In the genomic region with DNA sequence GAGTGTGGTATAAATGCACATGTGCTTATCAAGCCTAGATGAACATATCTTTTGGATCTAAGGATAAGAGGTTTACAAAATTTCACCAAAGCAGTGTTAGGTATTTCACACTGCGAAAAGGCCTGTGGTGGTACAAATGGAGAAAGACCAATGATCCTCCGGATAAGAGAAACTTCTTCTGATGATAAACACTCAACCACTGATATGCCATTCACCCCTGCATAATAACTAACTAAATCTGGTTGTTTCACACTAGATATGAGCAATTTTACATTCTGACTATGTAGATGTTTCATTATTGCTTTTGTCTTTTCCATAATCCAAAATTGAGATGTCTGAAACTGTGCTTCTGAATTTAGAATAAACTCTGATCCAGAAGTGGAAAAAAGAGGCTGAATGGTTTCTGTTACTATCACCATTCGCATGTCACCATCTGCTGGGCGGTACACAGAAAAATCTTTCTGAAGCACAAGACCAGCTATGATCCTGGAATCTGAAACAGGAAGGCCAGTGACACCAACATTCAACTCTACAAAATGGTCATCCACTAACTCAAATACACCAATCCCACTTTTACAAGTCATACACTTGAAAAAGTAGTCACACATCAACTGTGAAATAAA, we compare ENCODE assay signal across 9 cellular contexts. TPM values are rescaled to one million over a fixed set of nuclear protein-coding genes. Genes with fewer than 3 reads are reported as not detected.
A peak's percentile ranks its signal among the peaks of the same experiment; 100 is the strongest.
DNase-seq lines count a peak whose midpoint lies in the region; TF ChIP-seq lines count a peak whose summit lies in the region.
"Had no signal": no experiment of that assay in that cellular context is flagged by ENCODE, and none has a peak within 500 bp of the region (broad histone marks: within the 10 kb centered on the region; RNA-seq: fewer than 3 reads in every experiment).

No MANE protein-coding gene starts in this region.

- no peak overlapping the region for H2AFZ ChIP-seq in smooth muscle cell (ENCODE audit: low read depth)

- WGBS in smooth muscle cell (ENCODE audit: low lambda C conversion rate): 63% methylated on average over 4 of the region's 4 CpGs

- DNase-seq in NCI-H82 (lab: John Stamatoyannopoulos, UW): peak; percentile 35
- DNase-seq in NCI-H82 treated with DMSO at 0.1 percent for 48 hours (lab: John Stamatoyannopoulos, UW; ENCODE audit: unreplicated experiment): no peak
- peak; percentile 82 for DNase-seq in HCEC 1CT
- peak; percentile 2 to 41 for DNase-seq in NCI-H524 (lab: John Stamatoyannopoulos, UW)
- DNase-seq in adipocyte (ENCODE audit: low read depth): peak; percentile 80
- no peak for DNase-seq in right atrium auricular region (ENCODE audit: low spot score)
- DNase-seq in smooth muscle cell (lab: John Stamatoyannopoulos, UW; ENCODE audit: unreplicated experiment): no peak
- no peak for DNase-seq in effector CD4-positive, alpha-beta T cell

- peak overlapping the region; percentile 78 to 88 for H3K27ac ChIP-seq in right atrium auricular region
- peak overlapping the region; percentile 53 for H3K27ac ChIP-seq in smooth muscle cell (ENCODE audit: low read depth)

- peak overlapping the region; percentile 94 for H3K9ac ChIP-seq in adipocyte (ENCODE audit: low read length)
- H3K9ac ChIP-seq in smooth muscle cell (ENCODE audit: low read depth): peak overlapping the region; percentile 72

- H3K27me3 ChIP-seq in adipocyte (replicated peaks; ENCODE audit: control insufficient read depth, insufficient read depth, low read length) (no peaks in the 10 kb centered on the region), right atrium auricular region (no peaks in the 10 kb centered on the region), smooth muscle cell (ENCODE audit: low read depth) (no peaks in the 10 kb centered on the region)

- H3K4me3 ChIP-seq in adipocyte (ENCODE audit: low read length) (peak overlapping the region; percentile 95), right atrium auricular region (peak overlapping the region in 1 of 2 donors; percentile 76), smooth muscle cell (peak overlapping the region; percentile 94)
- H3K4me3 ChIP-seq: mucosa of descending colon had no signal

- peaks cover 3% of the 10 kb centered on the region for H3F3A ChIP-seq in smooth muscle cell (ENCODE audit: low read depth)

- no peaks in the 10 kb centered on the region for H4K20me1 ChIP-seq in smooth muscle cell (ENCODE audit: low read depth)

- peaks cover 30% of the 10 kb centered on the region for H3K4me1 ChIP-seq in adipocyte (ENCODE audit: control insufficient read depth, insufficient read depth, low read length)
- peaks cover 0 to 39% of the 10 kb centered on the region in 2 donors for H3K4me1 ChIP-seq in right atrium auricular region
- H3K4me1 ChIP-seq in smooth muscle cell (ENCODE audit: low read depth): peaks cover 15% of the 10 kb centered on the region

- H3K36me3 ChIP-seq in adipocyte (ENCODE audit: control insufficient read depth, insufficient read depth, low read length, severe bottlenecking) (no peaks in the 10 kb centered on the region), right atrium auricular region (no peaks in the 10 kb centered on the region), smooth muscle cell (ENCODE audit: low read depth) (no peaks in the 10 kb centered on the region)

- no peaks in the 10 kb centered on the region for H3K9me3 ChIP-seq in adipocyte (ENCODE audit: control insufficient read depth, low read length)
- H3K9me3 ChIP-seq in right atrium auricular region: no peaks in the 10 kb centered on the region
- no peaks in the 10 kb centered on the region for H3K9me3 ChIP-seq in smooth muscle cell (replicated peaks; ENCODE audit: low read depth)
- H3K9me3 ChIP-seq: mucosa of descending colon had no signal

- peaks cover 25% of the 10 kb centered on the region for H3K79me2 ChIP-seq in smooth muscle cell (ENCODE audit: low read depth)

- TF ChIP-seq CTCF in right atrium auricular region (IDR thresholded peaks at IDR 0.05) (peak in 1 of 2 donors; percentile 60), smooth muscle cell (IDR thresholded peaks at IDR 0.05; ENCODE audit: borderline replicate concordance, insufficient read depth, poor library complexity, severe bottlenecking) (peak; percentile 27)

- H3K4me2 ChIP-seq in smooth muscle cell: peak overlapping the region; percentile 90

RNA-seq across cellular contexts. Expression of a gene that starts 1.3 kb away (rescaled TPM):
- total RNA-seq in right atrium auricular region (10 to 100 TPM in 1 of 2 donors, 1 to 10 TPM in 1; 9.3 to 12.9 TPM), smooth muscle cell (10.8 and 13.4 TPM in 2 replicates)
- 6.5 and 8.7 TPM in 2 replicates for polyA plus RNA-seq in smooth muscle cell

Comparison
In these comparisons a context has a peak if more than half of its experiments do, and no peak if none do; other contexts are left out.
1. DNase-seq: peak in NCI-H82 (single experiment), HCEC 1CT (single experiment), NCI-H524 (2 of 2) and adipocyte (single experiment); none in NCI-H82 treated with DMSO at 0.1 percent for 48 hours (single experiment), right atrium auricular region (single experiment), smooth muscle cell (single experiment) and effector CD4-positive, alpha-beta T cell (single experiment).